In genomic region chrX:53688300-53688699, GRCh38 we compare ENCODE assay signal across 23 cellular contexts.
"Had no signal": no experiment of that assay in that cellular context is flagged by ENCODE, and none has a peak within 500 bp of the region (broad histone marks: within the 10 kb centered on the region; RNA-seq: fewer than 3 reads in every experiment).

No MANE protein-coding gene starts in this region.

- H3K27ac ChIP-seq: KMS-11, SJSA1, SK-N-MC had no signal

- DNase-seq: IMR-90, Kasumi-1, MM.1S, NCI-H1092 treated with DMSO at 0.1 percent for 48 hours, NCI-H1436, NCI-H187, NCI-H2029, NCI-H2081 treated with DMSO at 0.1 percent for 48 hours, NCI-H2171, NCI-H226, NCI-H446, NCI-H510A, NCI-H524 treated with DMSO at 0.1 percent for 48 hours, NCI-H69, NCI-H774, Right ventricle myocardium superior, RPMI8226, SIG-M5 had no signal

- H3K27me3 ChIP-seq: SJSA1 had no signal

- H3K4me3 ChIP-seq: SJSA1, SK-N-MC had no signal

- H3K9ac ChIP-seq: KMS-11 had no signal

- FAIRE-seq: HepG2, RCC 7860 had no signal

- H3K4me2 ChIP-seq: KMS-11 had no signal

- H3K9me3 ChIP-seq: SJSA1 had no signal

- ATAC-seq: HepG2 had no signal
